Comparison of ENCODE assay signal across 1 cellular context in genomic region chr16:53061256-53061655, GRCh38.
TF ChIP-seq lines count a peak whose summit lies in the region.

No MANE protein-coding gene starts in this region.

TF ChIP-seq in HCT116, 20 proteins besides CTCF, POLR2A, EP300 and RAD21 (continued from another document):
- TF ChIP-seq ELF1 (IDR thresholded peaks at IDR 0.05; ENCODE audit: borderline replicate concordance, low read depth) (no peak), CEBPB (IDR thresholded peaks at IDR 0.05; ENCODE audit: low read depth) (no peak), TCF7L2 (IDR thresholded peaks at IDR 0.05; ENCODE audit: borderline replicate concordance, extremely low read depth, insufficient read depth, insufficient read length) (no peak), JUND (IDR thresholded peaks at IDR 0.05) (no peak), CBX3 (IDR thresholded peaks at IDR 0.05; ENCODE audit: low read depth) (no peak), POLR2AphosphoS5 (IDR thresholded peaks at IDR 0.05; ENCODE audit: low read depth, low read length) (no peak), REST (IDR thresholded peaks at IDR 0.05; ENCODE audit: low read depth) (no peak), ZBTB33 (IDR thresholded peaks at IDR 0.05; ENCODE audit: extremely low read depth, insufficient replicate concordance, low read length) (no peak)
